In the genomic region with DNA sequence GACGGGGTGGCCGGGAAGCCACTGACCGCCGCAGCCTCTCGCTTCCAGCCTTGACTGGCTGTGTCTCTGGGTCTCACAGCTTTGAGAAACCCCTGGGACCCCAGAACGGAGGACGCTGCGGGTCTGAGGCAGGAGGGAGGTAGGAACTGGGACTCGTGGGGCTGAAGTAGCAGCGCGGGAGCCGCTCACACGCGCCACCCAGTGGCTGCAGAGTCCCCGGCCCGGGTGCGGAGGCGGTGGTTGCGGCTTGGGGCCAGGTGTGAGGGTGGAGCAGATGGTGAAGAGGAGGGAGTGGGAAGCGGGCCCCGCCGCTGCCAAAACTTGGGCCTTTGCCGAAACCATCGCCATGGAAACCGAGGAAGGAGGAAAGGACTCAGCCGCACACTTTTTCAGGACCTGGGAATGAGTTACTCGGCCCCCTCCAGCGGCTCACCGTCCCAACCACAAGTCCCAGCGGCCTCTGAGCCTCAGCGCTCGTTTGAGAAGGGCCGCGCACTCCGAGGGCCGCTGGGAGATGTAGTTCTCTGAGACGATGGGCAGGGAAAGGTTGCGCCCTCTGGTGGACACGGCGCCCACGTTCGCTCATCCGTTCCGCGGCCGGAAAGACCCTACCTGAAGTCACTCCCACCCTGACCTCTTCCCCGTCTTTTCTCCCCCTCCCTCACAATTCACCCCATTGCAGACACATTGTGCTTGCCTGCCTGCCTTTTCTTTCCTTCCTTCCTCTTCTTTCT, we compare ENCODE assay signal across 1 cellular context.
TF ChIP-seq lines count a peak whose summit lies in the region.

No MANE protein-coding gene starts in this region.

TF ChIP-seq in WTC11, 78 proteins besides CTCF, POLR2A, EP300 and RAD21 (continued from another document):
- TF ChIP-seq, protein P1, sequence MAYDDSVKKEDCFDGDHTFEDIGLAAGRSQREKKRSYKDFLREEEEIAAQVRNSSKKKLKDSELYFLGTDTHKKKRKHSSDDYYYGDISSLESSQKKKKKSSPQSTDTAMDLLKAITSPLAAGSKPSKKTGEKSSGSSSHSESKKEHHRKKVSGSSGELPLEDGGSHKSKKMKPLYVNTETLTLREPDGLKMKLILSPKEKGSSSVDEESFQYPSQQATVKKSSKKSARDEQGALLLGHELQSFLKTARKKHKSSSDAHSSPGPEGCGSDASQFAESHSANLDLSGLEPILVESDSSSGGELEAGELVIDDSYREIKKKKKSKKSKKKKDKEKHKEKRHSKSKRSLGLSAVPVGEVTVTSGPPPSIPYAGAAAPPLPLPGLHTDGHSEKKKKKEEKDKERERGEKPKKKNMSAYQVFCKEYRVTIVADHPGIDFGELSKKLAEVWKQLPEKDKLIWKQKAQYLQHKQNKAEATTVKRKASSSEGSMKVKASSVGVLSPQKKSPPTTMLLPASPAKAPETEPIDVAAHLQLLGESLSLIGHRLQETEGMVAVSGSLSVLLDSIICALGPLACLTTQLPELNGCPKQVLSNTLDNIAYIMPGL (CRISPR knock-in tag; IDR thresholded peaks at IDR 0.05) = peak; percentile 73; the same call in 1 of the 2 replicates
- TF ChIP-seq SMAD4 (CRISPR knock-in tag; IDR thresholded peaks at IDR 0.05) (no peak), FOXJ3 (CRISPR knock-in tag; IDR thresholded peaks at IDR 0.05; ENCODE audit: borderline replicate concordance) (no peak), ZNF416 (CRISPR knock-in tag; IDR thresholded peaks at IDR 0.05) (no peak), ATF1 (CRISPR knock-in tag; IDR thresholded peaks at IDR 0.05) (no peak), TEAD1 (CRISPR knock-in tag; IDR thresholded peaks at IDR 0.05) (peak; percentile 3), HMGA2 (CRISPR knock-in tag; IDR thresholded peaks at IDR 0.05) (no peak), RELA (CRISPR knock-in tag; IDR thresholded peaks at IDR 0.05; ENCODE audit: borderline replicate concordance) (no peak), SP1 (CRISPR knock-in tag; conservative IDR thresholded peaks at IDR 0.05) (peak; percentile 74), ZNF219 (CRISPR knock-in tag; IDR thresholded peaks at IDR 0.05; ENCODE audit: borderline replicate concordance) (no peak), CREM (CRISPR knock-in tag; IDR thresholded peaks at IDR 0.05) (peak; percentile 12; the same call in 1 of the 2 replicates), JAZF1 (CRISPR knock-in tag; IDR thresholded peaks at IDR 0.05) (no peak), ESRRA (CRISPR knock-in tag; IDR thresholded peaks at IDR 0.05; ENCODE audit: borderline replicate concordance) (no peak)
- TF ChIP-seq, protein P2, sequence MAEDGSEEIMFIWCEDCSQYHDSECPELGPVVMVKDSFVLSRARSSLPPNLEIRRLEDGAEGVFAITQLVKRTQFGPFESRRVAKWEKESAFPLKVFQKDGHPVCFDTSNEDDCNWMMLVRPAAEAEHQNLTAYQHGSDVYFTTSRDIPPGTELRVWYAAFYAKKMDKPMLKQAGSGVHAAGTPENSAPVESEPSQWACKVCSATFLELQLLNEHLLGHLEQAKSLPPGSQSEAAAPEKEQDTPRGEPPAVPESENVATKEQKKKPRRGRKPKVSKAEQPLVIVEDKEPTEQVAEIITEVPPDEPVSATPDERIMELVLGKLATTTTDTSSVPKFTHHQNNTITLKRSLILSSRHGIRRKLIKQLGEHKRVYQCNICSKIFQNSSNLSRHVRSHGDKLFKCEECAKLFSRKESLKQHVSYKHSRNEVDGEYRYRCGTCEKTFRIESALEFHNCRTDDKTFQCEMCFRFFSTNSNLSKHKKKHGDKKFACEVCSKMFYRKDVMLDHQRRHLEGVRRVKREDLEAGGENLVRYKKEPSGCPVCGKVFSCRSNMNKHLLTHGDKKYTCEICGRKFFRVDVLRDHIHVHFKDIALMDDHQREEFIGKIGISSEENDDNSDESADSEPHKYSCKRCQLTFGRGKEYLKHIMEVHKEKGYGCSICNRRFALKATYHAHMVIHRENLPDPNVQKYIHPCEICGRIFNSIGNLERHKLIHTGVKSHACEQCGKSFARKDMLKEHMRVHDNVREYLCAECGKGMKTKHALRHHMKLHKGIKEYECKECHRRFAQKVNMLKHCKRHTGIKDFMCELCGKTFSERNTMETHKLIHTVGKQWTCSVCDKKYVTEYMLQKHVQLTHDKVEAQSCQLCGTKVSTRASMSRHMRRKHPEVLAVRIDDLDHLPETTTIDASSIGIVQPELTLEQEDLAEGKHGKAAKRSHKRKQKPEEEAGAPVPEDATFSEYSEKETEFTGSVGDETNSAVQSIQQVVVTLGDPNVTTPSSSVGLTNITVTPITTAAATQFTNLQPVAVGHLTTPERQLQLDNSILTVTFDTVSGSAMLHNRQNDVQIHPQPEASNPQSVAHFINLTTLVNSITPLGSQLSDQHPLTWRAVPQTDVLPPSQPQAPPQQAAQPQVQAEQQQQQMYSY (CRISPR knock-in tag; IDR thresholded peaks at IDR 0.05) = peak; percentile 49; the same call in 1 of the 2 replicates
- TF ChIP-seq, protein P3, sequence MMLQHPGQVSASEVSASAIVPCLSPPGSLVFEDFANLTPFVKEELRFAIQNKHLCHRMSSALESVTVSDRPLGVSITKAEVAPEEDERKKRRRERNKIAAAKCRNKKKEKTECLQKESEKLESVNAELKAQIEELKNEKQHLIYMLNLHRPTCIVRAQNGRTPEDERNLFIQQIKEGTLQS (CRISPR knock-in tag; conservative IDR thresholded peaks at IDR 0.05) = no peak
- TF ChIP-seq, protein P4, sequence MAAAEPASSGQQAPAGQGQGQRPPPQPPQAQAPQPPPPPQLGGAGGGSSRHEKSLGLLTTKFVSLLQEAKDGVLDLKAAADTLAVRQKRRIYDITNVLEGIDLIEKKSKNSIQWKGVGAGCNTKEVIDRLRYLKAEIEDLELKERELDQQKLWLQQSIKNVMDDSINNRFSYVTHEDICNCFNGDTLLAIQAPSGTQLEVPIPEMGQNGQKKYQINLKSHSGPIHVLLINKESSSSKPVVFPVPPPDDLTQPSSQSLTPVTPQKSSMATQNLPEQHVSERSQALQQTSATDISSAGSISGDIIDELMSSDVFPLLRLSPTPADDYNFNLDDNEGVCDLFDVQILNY (CRISPR knock-in tag; IDR thresholded peaks at IDR 0.05) = 0 out of 2 replicates have a peak, but pooled peaks have one; percentile 49
- TF ChIP-seq, protein P5, sequence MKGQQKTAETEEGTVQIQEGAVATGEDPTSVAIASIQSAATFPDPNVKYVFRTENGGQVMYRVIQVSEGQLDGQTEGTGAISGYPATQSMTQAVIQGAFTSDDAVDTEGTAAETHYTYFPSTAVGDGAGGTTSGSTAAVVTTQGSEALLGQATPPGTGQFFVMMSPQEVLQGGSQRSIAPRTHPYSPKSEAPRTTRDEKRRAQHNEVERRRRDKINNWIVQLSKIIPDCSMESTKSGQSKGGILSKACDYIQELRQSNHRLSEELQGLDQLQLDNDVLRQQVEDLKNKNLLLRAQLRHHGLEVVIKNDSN (CRISPR knock-in tag; IDR thresholded peaks at IDR 0.05) = no peak
